ENCODE assay signal across 12 cellular contexts in genomic region chr21:45290948-45291612, GRCh38. TPM values are rescaled to one million over a fixed set of nuclear protein-coding genes. Genes with fewer than 3 reads are reported as not detected.
DNase-seq lines count a peak whose midpoint lies in the region; ATAC-seq and TF ChIP-seq lines count a peak whose summit lies in the region.
"Had no signal": no experiment of that assay in that cellular context is flagged by ENCODE, and none has a peak within 500 bp of the region (broad histone marks: within the 10 kb centered on the region; RNA-seq: fewer than 3 reads in every experiment).

No MANE protein-coding gene starts in this region.

- H3K36me3 ChIP-seq in PC-3 (ENCODE audit: low read depth, low read length), result no peaks in the 10 kb centered on the region

- no peaks in the 10 kb centered on the region for H3K9me2 ChIP-seq in PC-3 (replicated peaks; ENCODE audit: low read length)

- H3K9me3 Mint-ChIP-seq in nephron progenitor cell, result no peaks in the 10 kb centered on the region
- H3K9me3 Mint-ChIP-seq: T-cell had no signal

- H3K9ac ChIP-seq in PC-3 (ENCODE audit: low read length), result no peak overlapping the region

- CTCF ChIA-PET in PC-3 (lab: Charles Lee), result interaction anchor here (1.6 to 2.3 kb wide), 2 partner anchors 151 to 153 kb away, joined by 4 to 16 read pairs; no protein-coding TSS in a partner anchor

- no peaks in the 10 kb centered on the region for H3F3A ChIP-seq in PC-3 (ENCODE audit: low read length, unreplicated experiment)

- H4K20me1 ChIP-seq in PC-3 (ENCODE audit: low read length), result no peaks in the 10 kb centered on the region

- H3K27me3 Mint-ChIP-seq in nephron progenitor cell (ENCODE audit: low read depth, poor library complexity), result no peaks in the 10 kb centered on the region
- H3K27me3 Mint-ChIP-seq: T-cell had no signal

- H3K4me1 Mint-ChIP-seq in nephron progenitor cell, result peaks cover 55% of the 10 kb centered on the region

- peaks cover 50% of the 10 kb centered on the region for H3K4me1 ChIP-seq in PC-3 (ENCODE audit: insufficient read depth, low read length)

- no peak overlapping the region for H3K27ac ChIP-seq in PC-3 (ENCODE audit: low read length)

- H3K4me2 ChIP-seq in PC-3 (ENCODE audit: low read length), result no peak overlapping the region

- H3K4me3 Mint-ChIP-seq in nephron progenitor cell, result no peak overlapping the region

- ATAC-seq in PC-3 (no peak), HG02973 (IDR thresholded peaks at IDR 0.05; ENCODE audit: unreplicated experiment) (no peak)
- ATAC-seq: HCT116, T-cell had no signal

- H2AFZ ChIP-seq in PC-3 (ENCODE audit: low read length), result no peak overlapping the region

- H3K9me3 ChIP-seq in PC-3 (ENCODE audit: low read length), result no peaks in the 10 kb centered on the region
- H3K9me3 ChIP-seq: BLaER1 treated with 17β-estradiol and CSF1 and Interleukin-3, amounts not matched to agents 10 nM and 100 nM had no signal

- BruUV-seq in PC-3 (replicated peaks; lab: Mats Ljungman, UMichigan), result no TSS peak

- POLR2A ChIA-PET in PC-3 (lab: Charles Lee; ENCODE audit: unreplicated experiment), result no interaction called here

- H3K4me3 ChIP-seq in PC-3 (ENCODE audit: low read length), result no peak overlapping the region
- H3K4me3 ChIP-seq: BLaER1 treated with 17β-estradiol and CSF1 and Interleukin-3, amounts not matched to agents 10 nM and 100 nM had no signal

- intact Hi-C loops in PC-3 (cut with micrococcal nuclease), result no loop called here

- H3K79me2 ChIP-seq in PC-3 (ENCODE audit: low read length), result peaks cover 23% of the 10 kb centered on the region

- peaks cover 11% of the 10 kb centered on the region for H3K36me3 Mint-ChIP-seq in nephron progenitor cell (ENCODE audit: low read depth)
- H3K36me3 Mint-ChIP-seq: T-cell had no signal

- TF ChIP-seq CTCF in PC-3 (conservative IDR thresholded peaks at IDR 0.05; ENCODE audit: low read depth, low read length) (no peak), nephron progenitor cell (IDR thresholded peaks at IDR 0.05) (no peak)

- peak; percentile 50 for DNase-seq in AG08396 (ENCODE audit: low spot score)
- peak; percentile 40 for DNase-seq in PC-3
- peak; percentile 25 for DNase-seq in dermis blood vessel endothelial cell
- DNase-seq in nephron progenitor cell, result no peak
- DNase-seq in NCI-H146 treated with DMSO at 0.1 percent for 48 hours (lab: John Stamatoyannopoulos, UW; ENCODE audit: unreplicated experiment), result no peak
- no peak for DNase-seq in RPMI8226
- no peak for DNase-seq in stimulated activated CD4-positive, alpha-beta T cell treated with anti-CD3 and anti-CD28 coated beads, Interleukin-2, amount 100 ng/mL, for 48 hours
- DNase-seq: cerebellar nuclear complex had no signal

- peak overlapping the region; percentile 64 for H3K27ac Mint-ChIP-seq in nephron progenitor cell

- H3K27me3 ChIP-seq in PC-3 (ENCODE audit: low read length), result no peaks in the 10 kb centered on the region

RNA-seq across cellular contexts. Expression of gene POFUT2, which starts 3.4 kb away (rescaled TPM):
- total RNA-seq in PC-3 (2014; rRNA removed) (19.6 and 28.2 TPM in 2 replicates), dermis blood vessel endothelial cell (19.4 and 31.0 TPM in 2 replicates)

Comparison
In these comparisons a context has a peak if more than half of its experiments do, and no peak if none do; other contexts are left out.
1. DNase-seq: peak in AG08396 (single experiment), PC-3 (single experiment) and dermis blood vessel endothelial cell (single experiment); none in nephron progenitor cell (single experiment), NCI-H146 treated with DMSO at 0.1 percent for 48 hours (single experiment), RPMI8226 (single experiment) and stimulated activated CD4-positive, alpha-beta T cell treated with anti-CD3 and anti-CD28 coated beads, Interleukin-2, amount 100 ng/mL, for 48 hours (0 of 2).